ENCODE assay signal across 8 cellular contexts in the genomic region with DNA sequence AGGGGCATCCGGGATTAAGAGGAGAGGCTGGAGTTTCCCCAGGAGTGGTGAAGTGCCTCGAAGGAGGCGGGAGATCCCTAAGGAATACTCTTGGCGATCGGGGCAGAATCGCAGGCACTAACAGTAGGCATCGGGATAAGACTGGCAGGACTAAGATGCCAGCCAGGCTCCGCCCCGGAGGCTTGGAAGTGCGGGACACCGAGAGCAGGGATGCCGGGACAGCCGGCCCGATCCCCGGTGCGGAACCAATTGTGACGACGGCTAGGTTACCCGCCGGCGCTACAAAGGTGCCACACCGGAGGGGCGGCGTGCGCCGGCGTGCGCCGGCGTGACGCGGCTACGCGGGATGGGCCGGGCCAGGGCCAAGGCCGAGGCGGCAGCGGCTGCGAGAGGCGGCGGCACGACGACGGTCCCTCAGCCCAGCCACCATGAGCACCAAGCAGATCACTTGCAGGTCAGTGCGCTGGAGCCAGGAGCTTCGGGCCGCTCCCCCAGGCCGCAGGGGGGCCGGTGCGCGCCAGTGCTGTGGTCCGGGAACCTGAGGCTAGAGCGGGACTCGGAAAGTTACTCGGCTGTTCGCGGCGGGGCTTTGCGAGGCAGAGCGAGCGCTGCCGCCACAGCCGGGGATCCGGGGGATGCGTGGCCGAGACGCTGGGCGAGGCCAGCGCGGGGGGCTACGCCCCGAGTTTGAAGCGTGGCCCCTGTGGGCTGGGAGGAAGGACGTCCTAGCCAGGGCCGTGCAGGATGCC. TPM values are rescaled to one million over a fixed set of nuclear protein-coding genes. Genes with fewer than 3 reads are reported as not detected.
DNase-seq lines count a peak whose midpoint lies in the region; ATAC-seq and TF ChIP-seq lines count a peak whose summit lies in the region.

A gene with protein sequence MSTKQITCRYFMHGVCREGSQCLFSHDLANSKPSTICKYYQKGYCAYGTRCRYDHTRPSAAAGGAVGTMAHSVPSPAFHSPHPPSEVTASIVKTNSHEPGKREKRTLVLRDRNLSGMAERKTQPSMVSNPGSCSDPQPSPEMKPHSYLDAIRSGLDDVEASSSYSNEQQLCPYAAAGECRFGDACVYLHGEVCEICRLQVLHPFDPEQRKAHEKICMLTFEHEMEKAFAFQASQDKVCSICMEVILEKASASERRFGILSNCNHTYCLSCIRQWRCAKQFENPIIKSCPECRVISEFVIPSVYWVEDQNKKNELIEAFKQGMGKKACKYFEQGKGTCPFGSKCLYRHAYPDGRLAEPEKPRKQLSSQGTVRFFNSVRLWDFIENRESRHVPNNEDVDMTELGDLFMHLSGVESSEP (plus strand): TSS at position 365 of the 749 bp plus-strand sequence. CDS start 64 bp downstream, at position 429.

- peak within 1 kb of the TSS; percentile 82 for H3K9ac ChIP-seq in smooth muscle cell (ENCODE audit: low read depth)

- H4K20me1 ChIP-seq in smooth muscle cell (ENCODE audit: low read depth) = peaks cover 43% of the 10 kb centered on the region

- TF ChIP-seq POLR2A in breast epithelium (IDR thresholded peaks at IDR 0.05) = peak; percentile 68

- peak; percentile 61 for ATAC-seq in GM18517 (IDR thresholded peaks at IDR 0.05; ENCODE audit: unreplicated experiment)
- peak; percentile 79 for ATAC-seq in HG03039 (IDR thresholded peaks at IDR 0.05; ENCODE audit: unreplicated experiment)

- H2AFZ ChIP-seq in smooth muscle cell (ENCODE audit: low read depth) = peak within 1 kb of the TSS; percentile 99

- no peaks in the 10 kb centered on the region for H3F3A ChIP-seq in smooth muscle cell (ENCODE audit: low read depth)

- intact Hi-C loops in breast epithelium (cut with DNase I; ENCODE audit: low total_unique reads) = loop anchor here (5.0 kb wide), 1 partner anchor 280 kb away; no protein-coding TSS in a partner anchor

- no peaks in the 10 kb centered on the region for H3K9me3 ChIP-seq in WERI-Rb-1 (ENCODE audit: severe bottlenecking)
- no peaks in the 10 kb centered on the region for H3K9me3 ChIP-seq in breast epithelium
- no peaks in the 10 kb centered on the region for H3K9me3 ChIP-seq in smooth muscle cell (replicated peaks; ENCODE audit: low read depth)

- TF ChIP-seq CTCF in WERI-Rb-1 (IDR thresholded peaks at IDR 0.05; ENCODE audit: low read depth, low read length) = no peak
- TF ChIP-seq CTCF in breast epithelium (IDR thresholded peaks at IDR 0.05) = no peak
- TF ChIP-seq CTCF in smooth muscle cell (IDR thresholded peaks at IDR 0.05; ENCODE audit: borderline replicate concordance, insufficient read depth, poor library complexity, severe bottlenecking) = no peak

- peak within 1 kb of the TSS; percentile 97 for H3K4me3 ChIP-seq in WERI-Rb-1 (ENCODE audit: low read depth, low read length)
- H3K4me3 ChIP-seq in breast epithelium = peak within 1 kb of the TSS; percentile 77 to 84 (median 77)
- peak within 1 kb of the TSS; percentile 84 for H3K4me3 ChIP-seq in smooth muscle cell

- WGBS in smooth muscle cell (ENCODE audit: low lambda C conversion rate) = 1% methylated on average over 69 of the region's 75 CpGs

- H3K4me1 ChIP-seq in breast epithelium = peaks cover 0 to 7% of the 10 kb centered on the region in 2 donors
- peaks cover 21% of the 10 kb centered on the region for H3K4me1 ChIP-seq in smooth muscle cell (ENCODE audit: low read depth)

- peak within 1 kb of the TSS; percentile 92 for H3K27ac ChIP-seq in WERI-Rb-1
- H3K27ac ChIP-seq in breast epithelium = peak within 1 kb of the TSS; percentile 91 to 93
- H3K27ac ChIP-seq in smooth muscle cell (ENCODE audit: low read depth) = peak within 1 kb of the TSS; percentile 87

- H3K79me2 ChIP-seq in smooth muscle cell (ENCODE audit: low read depth) = peaks cover 43% of the 10 kb centered on the region

- H3K27me3 ChIP-seq in WERI-Rb-1 (ENCODE audit: insufficient read depth, low read depth, severe bottlenecking) (no peaks in the 10 kb centered on the region), breast epithelium (peaks cover 0 to 15% of the 10 kb centered on the region in 2 donors), smooth muscle cell (ENCODE audit: low read depth) (no peaks in the 10 kb centered on the region)

- no peaks in the 10 kb centered on the region for H3K36me3 ChIP-seq in WERI-Rb-1
- H3K36me3 ChIP-seq in breast epithelium = no peaks in the 10 kb centered on the region
- H3K36me3 ChIP-seq in smooth muscle cell (ENCODE audit: low read depth) = no peaks in the 10 kb centered on the region

- H3K4me2 ChIP-seq in smooth muscle cell = peak within 1 kb of the TSS; percentile 94

- DNase-seq in A172 (ENCODE audit: low spot score) (peak; percentile 80), NCI-H2196 (lab: John Stamatoyannopoulos, UW; ENCODE audit: unreplicated experiment) (peak; percentile 73), WERI-Rb-1 (peak; percentile 86), breast epithelium (ENCODE audit: low spot score in 2 of 2) (peak; percentile 82 to 88), iPS-NIHi11 (ENCODE audit: low spot score) (peak; percentile 93), smooth muscle cell (lab: John Stamatoyannopoulos, UW; ENCODE audit: unreplicated experiment) (peak; percentile 64)

RNA-seq across cellular contexts. Expression of the gene that starts here (rescaled TPM):
- total RNA-seq in A172 (2014; rRNA removed; shearing (Covaris generic)) = 47.8 and 50.7 TPM in 2 replicates
- total RNA-seq in breast epithelium = 10 to 100 TPM; 34.7 to 37.3 (median 36.1) TPM
- 29.3 and 40.1 TPM in 2 replicates for total RNA-seq in smooth muscle cell
- 36.6 and 38.3 TPM in 2 replicates for polyA plus RNA-seq in smooth muscle cell

Comparison
In these comparisons a context has a peak if more than half of its experiments do, and no peak if none do; other contexts are left out.
1. Peak in every context shown above with its lines: DNase-seq, ATAC-seq, H3K4me3 ChIP-seq and H3K27ac ChIP-seq.